In the genomic region with DNA sequence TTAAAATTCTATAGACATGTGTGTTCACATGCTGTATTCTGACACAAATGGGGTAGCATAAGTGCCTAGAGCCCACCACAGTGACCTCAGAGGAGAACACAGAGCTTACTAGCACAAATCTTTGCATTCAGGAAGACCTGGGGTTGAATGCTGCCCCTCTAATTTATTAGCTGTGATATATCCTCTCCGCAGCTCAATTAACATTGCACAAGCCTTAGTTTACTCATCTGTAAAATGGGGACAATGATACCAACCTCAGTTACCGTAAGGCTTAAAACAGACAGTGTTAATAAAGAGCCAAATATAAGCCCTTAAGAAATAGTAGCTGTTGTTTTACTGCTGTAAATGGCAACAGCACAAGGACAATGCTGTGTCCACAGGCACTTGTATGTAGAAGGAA, we compare ENCODE assay signal across 31 cellular contexts. TPM values are rescaled to one million over a fixed set of nuclear protein-coding genes. Genes with fewer than 3 reads are reported as not detected.
A peak's percentile ranks its signal among the peaks of the same experiment; 100 is the strongest.
DNase-seq lines count a peak whose midpoint lies in the region; ATAC-seq, FAIRE-seq and TF ChIP-seq lines count a peak whose summit lies in the region.
"Had no signal": no experiment of that assay in that cellular context is flagged by ENCODE, and none has a peak within 500 bp of the region (broad histone marks: within the 10 kb centered on the region; RNA-seq: fewer than 3 reads in every experiment).

No MANE protein-coding gene starts in this region.

- TF ChIP-seq RAD21 in K562 (CRISPR knock-in tag; conservative IDR thresholded peaks at IDR 0.05 in 1 of 2, IDR thresholded peaks at IDR 0.05 in 1 of 2): no peak

- no peak for TF ChIP-seq EP300 in K562 (IDR thresholded peaks at IDR 0.05; ENCODE audit: low read length)

- BruUV-seq in K562 (replicated peaks; lab: Mats Ljungman, UMichigan): no TSS peak

- H3K4me3 ChIP-seq in K562 (no peak overlapping the region), heart left ventricle (no peak overlapping the region)
- H3K4me3 ChIP-seq: BLaER1, GM12878 had no signal

- CTCF ChIA-PET in K562 (lab: Yijun Ruan, JAX; ENCODE audit: low intra/inter-chr PET ratio): no interaction called here

- FAIRE-seq in K562 (lab: Jason Lieb, UNC): no peak
- FAIRE-seq: A204.1, GM12878, GM12892, GM18507 had no signal

- H4K20me1 ChIP-seq in K562 (replicated peaks; ENCODE audit: control insufficient read depth, insufficient read depth, low read length): no peaks in the 10 kb centered on the region
- H4K20me1 ChIP-seq: BLaER1 had no signal

- H3K27me3 ChIP-seq in K562 (ENCODE audit: control insufficient read depth in 2 of 2, insufficient read depth in 2 of 2, low read length in 2 of 2) (peaks cover 3 to 15% of the 10 kb centered on the region in 2 experiments; a peak in 3 of 5 replicates), heart left ventricle (peaks cover 0 to 3% (median 0%) of the 10 kb centered on the region in 9 donors)
- H3K27me3 ChIP-seq: BLaER1 had no signal

- 4% methylated on average over 2 of the region's 2 CpGs for WGBS in K562 (ENCODE audit: insufficient coverage, low coverage, missing lambda C conversion rate)
- 88 to 97% (median 89%) methylated on average over 2 of the region's 2 CpGs for WGBS in heart left ventricle, 4 donors

- DNase-seq in LHCN-M2 (ENCODE audit: low read depth) (peak; percentile 21), K562 (ENCODE audit: extremely low read depth in 1 of 4, low spot score in 3 of 4) (no peak), myocyte (ENCODE audit: low read depth) (peak; percentile 73), cerebellar nuclear complex (lab: John Stamatoyannopoulos, UW) (no peak), heart left ventricle (no peak), mucosa of gallbladder (ENCODE audit: low spot score) (no peak)
- DNase-seq: 8988T; ACHN; BE2C; C1 segment of cervical spinal cord; CD4-positive, alpha-beta memory T cell; CD4-positive, CD25-positive, alpha-beta regulatory T cell; CD8-positive, alpha-beta memory T cell; COR-L47; DMS 273 treated with DMSO at 0.1 percent for 48 hours; DMS153; DMS53; DMS79; DND-41; EL; GDM1 had no signal

- no peaks in the 10 kb centered on the region for H3K36me3 ChIP-seq in K562 (ENCODE audit: control insufficient read depth, insufficient read depth, low read length)
- no peaks in the 10 kb centered on the region for H3K36me3 ChIP-seq in heart left ventricle
- H3K36me3 ChIP-seq: BE2C, BLaER1 had no signal

- no peaks in the 10 kb centered on the region for H3K9me1 ChIP-seq in K562 (ENCODE audit: control insufficient read depth, insufficient read depth, low read length)

- POLR2A ChIA-PET in K562 (lab: Yijun Ruan, JAX): no interaction called here

- no peaks in the 10 kb centered on the region for H3K9me3 ChIP-seq in K562 (replicated peaks; ENCODE audit: control insufficient read depth, insufficient read depth, low read depth, low read length)
- H3K9me3 ChIP-seq in heart left ventricle: no peaks in the 10 kb centered on the region
- H3K9me3 ChIP-seq: BE2C, BLaER1 had no signal

- H3K27ac ChIP-seq in K562 (ENCODE audit: extremely low read depth, low read depth, low read length) (no peak overlapping the region), heart left ventricle (no peak overlapping the region)
- H3K27ac ChIP-seq: BLaER1 had no signal

- in situ Hi-C loops in K562 (cut with MboI): no loop called here

- intact Hi-C loops in K562 (cut with micrococcal nuclease) (no loop called here), heart left ventricle (cut with DNase I) (no loop called here)

- TF ChIP-seq POLR2A in K562 (conservative IDR thresholded peaks at IDR 0.05) (no peak), heart left ventricle (IDR thresholded peaks at IDR 0.05) (no peak)

- no peaks in the 10 kb centered on the region for H3K79me2 ChIP-seq in K562 (ENCODE audit: control insufficient read depth, insufficient read depth, low read length)

- no peak overlapping the region for H2AFZ ChIP-seq in K562 (ENCODE audit: low read depth, low read length)

- TF ChIP-seq CTCF in K562 (IDR thresholded peaks at IDR 0.05 in 2 of 3, conservative IDR thresholded peaks at IDR 0.05 in 1 of 3; ENCODE audit: insufficient read depth in 2 of 3, low read depth in 1 of 3, low read length in 3 of 3) (no peak), heart left ventricle (IDR thresholded peaks at IDR 0.05) (no peak)

- no peak overlapping the region for H3K4me2 ChIP-seq in K562 (ENCODE audit: insufficient read depth, low read length)
- H3K4me2 ChIP-seq: BLaER1 had no signal

- no peaks in the 10 kb centered on the region for H3K4me1 ChIP-seq in K562 (replicated peaks in 1 of 2; ENCODE audit: control insufficient read depth in 2 of 2, insufficient read depth in 2 of 2, low read length in 2 of 2)
- H3K4me1 ChIP-seq in heart left ventricle: no peaks in the 10 kb centered on the region
- H3K4me1 ChIP-seq: BE2C had no signal

- no peak overlapping the region for H3K9ac ChIP-seq in K562 (ENCODE audit: insufficient read depth in 1 of 2, low read depth in 2 of 2, low read length in 2 of 2)
- H3K9ac ChIP-seq: BLaER1 had no signal

- ATAC-seq in K562 (no peak), heart left ventricle (no peak)
- ATAC-seq: GM12878 had no signal

TF ChIP-seq in K562, 482 proteins besides CTCF, POLR2A, EP300 and RAD21:
- TF ChIP-seq SRF (CRISPR knock-in tag; IDR thresholded peaks at IDR 0.05) (no peak), RBM25 (IDR thresholded peaks at IDR 0.05; ENCODE audit: low read depth, low read length, severe bottlenecking) (peak; percentile 63)

RNA-seq across cellular contexts. Expression of gene IL17A, which starts 36.2 kb away (rescaled TPM):
- not detected in 2 replicates for total RNA-seq in LHCN-M2 (2014; rRNA removed)
- not detected for polyA plus RNA-seq in LHCN-M2 (2012)
- total RNA-seq in K562 (2011; cell fraction: chromatin; rRNA removed; ENCODE audit: low replicate concordance): not detected in 2 replicates
- not detected in 2 replicates for total RNA-seq in K562 (2011; cell fraction: nucleolus; rRNA removed)
- total RNA-seq in K562 (2011; cell fraction: nucleoplasm; rRNA removed): not detected in 2 replicates
- not detected in 2 replicates for total RNA-seq in K562 (2014; rRNA removed)
- total RNA-seq in K562 (2014; rRNA removed; fragmentation: Illumina TruSeq; extraction: Trizol): not detected in 2 replicates
- not detected in 2 replicates for total RNA-seq in K562 (2015; rRNA removed; fragmentation: Illumina TruSeq; extraction: Trizol)
- not detected in 2 replicates for total RNA-seq in K562 (2021)
- polyA plus RNA-seq in K562 (2011; rRNA removed): not detected in 2 replicates
- polyA plus RNA-seq in K562 (2011; cell fraction: cytosol; rRNA removed): not detected in 2 replicates
- polyA plus RNA-seq in K562 (2011; cell fraction: nucleus; rRNA removed): not detected in 2 replicates
- polyA plus RNA-seq in K562 (2012): not detected in 2 replicates
- polyA plus RNA-seq in K562 (2014; fragmentation: Illumina TruSeq; extraction: Trizol): not detected in 2 replicates
- polyA plus RNA-seq in K562 (2014; fragmentation: Nextera tagmentation; extraction: Ambion mirVana): not detected
- polyA plus RNA-seq in K562 (2014; rRNA removed): not detected in 2 replicates
- polyA minus RNA-seq in K562 (2011; rRNA and poly(A)+ RNA removed): not detected in 2 replicates
- not detected in 2 replicates for polyA minus RNA-seq in K562 (2011; cell fraction: cytosol; rRNA and poly(A)+ RNA removed)
- not detected in 2 replicates for polyA minus RNA-seq in K562 (2011; cell fraction: nucleus; rRNA and poly(A)+ RNA removed)
- not detected in 2 replicates for total RNA-seq in myocyte
- polyA plus RNA-seq in myocyte (2012): not detected
- total RNA-seq in heart left ventricle: not detected
- not detected for polyA plus RNA-seq in heart left ventricle
- total RNA-seq in mucosa of gallbladder: not detected
- total RNA-seq: A673; CD4-positive, alpha-beta memory T cell; CD4-positive, CD25-positive, alpha-beta regulatory T cell; Daoy; G401; GM12878 had no signal
- polyA plus RNA-seq: AG04450; CD14-positive monocyte; CD8-positive, alpha-beta memory T cell; GM12878 had no signal

Comparison
In these comparisons a context has a peak if more than half of its experiments do, and no peak if none do; other contexts are left out.
1. DNase-seq: peak in LHCN-M2 (single experiment) and myocyte (single experiment); none in K562 (0 of 4), cerebellar nuclear complex (0 of 2), heart left ventricle (0 of 5) and mucosa of gallbladder (single experiment).